In genomic region chr11:65573391-65574146, GRCh38 we compare ENCODE assay signal across 8 cellular contexts. TPM values are rescaled to one million over a fixed set of nuclear protein-coding genes. Genes with fewer than 3 reads are reported as not detected.
A peak's percentile ranks its signal among the peaks of the same experiment; 100 is the strongest.
DNase-seq lines count a peak whose midpoint lies in the region; ATAC-seq and TF ChIP-seq lines count a peak whose summit lies in the region.

No MANE protein-coding gene starts in this region.

- H3K36me3 ChIP-seq in adrenal gland (replicated peaks in 1 of 2) (peaks cover 0 to 3% of the 10 kb centered on the region in 2 donors), liver (ENCODE audit: control insufficient read depth in 4 of 4, insufficient read depth in 3 of 4, low read depth in 1 of 4, low read length in 3 of 4) (no peaks in the 10 kb centered on the region), thyroid gland (no peaks in the 10 kb centered on the region)

- TF ChIP-seq POLR2A in adrenal gland (IDR thresholded peaks at IDR 0.05) (no peak), thyroid gland (IDR thresholded peaks at IDR 0.05) (no peak)

- no peaks in the 10 kb centered on the region for H3K27me3 Mint-ChIP-seq in activated CD4-positive, alpha-beta T cell treated with anti-CD3 and anti-CD28 coated beads, Interleukin-2, amount 10 ng/mL, durations not matched to agents 7 days and 5 days

- H3K27ac Mint-ChIP-seq in activated CD4-positive, alpha-beta T cell treated with anti-CD3 and anti-CD28 coated beads, Interleukin-2, amount 10 ng/mL, durations not matched to agents 7 days and 5 days: peak overlapping the region; percentile 86

- WGBS in adrenal gland, 4 donors: 22 to 33% (median 27%) methylated on average over 5 to 25 of the region's 25 CpGs
- 33% methylated on average over 25 of the region's 25 CpGs for WGBS in liver
- 37 to 58% methylated on average over 15 to 16 of the region's 25 CpGs for WGBS in thyroid gland, 2 donors

- no peak for TF ChIP-seq CTCF in adrenal gland (IDR thresholded peaks at IDR 0.05)
- no peak for TF ChIP-seq CTCF in liver (IDR thresholded peaks at IDR 0.05; ENCODE audit: low read depth, low read length, missing input control)
- TF ChIP-seq CTCF in thyroid gland (IDR thresholded peaks at IDR 0.05): no peak

- no peak for ATAC-seq in GM21526 (IDR thresholded peaks at IDR 0.05; ENCODE audit: low FRiP score, unreplicated experiment)
- ATAC-seq in GM18868 (IDR thresholded peaks at IDR 0.05; ENCODE audit: unreplicated experiment): no peak

- peak overlapping the region; percentile 85 for H3K4me3 Mint-ChIP-seq in activated CD4-positive, alpha-beta T cell treated with anti-CD3 and anti-CD28 coated beads, Interleukin-2, amount 10 ng/mL, durations not matched to agents 7 days and 5 days

- DNase-seq in activated CD4-positive, alpha-beta T cell treated with anti-CD3 and anti-CD28 coated beads, Interleukin-2, amount 10 ng/mL, durations not matched to agents 7 days and 5 days: no peak
- DNase-seq in activated CD4-positive, alpha-beta T cell treated with anti-CD3 and anti-CD28 coated beads, Interleukin-2, amount 50 U/mL, for 4 hours: no peak
- DNase-seq in adrenal gland: peak in 6 of 7 donors; percentile 46 to 75 (median 56)
- no peak for DNase-seq in thyroid gland
- no peak for DNase-seq in iPS-NIHi7 (ENCODE audit: extremely low spot score)

- POLR2A ChIA-PET in activated CD4-positive, alpha-beta T cell treated with anti-CD3 and anti-CD28 coated beads, Interleukin-2, amount 10 ng/mL, durations not matched to agents 7 days and 5 days (lab: Charles Lee): no interaction called here

- peak overlapping the region in 4 of 5 donors; percentile 44 to 96 (median 82) for H3K27ac ChIP-seq in adrenal gland
- peak overlapping the region; percentile 57 to 77 for H3K27ac ChIP-seq in liver (ENCODE audit: low read depth in 1 of 2, low read length in 2 of 2)
- H3K27ac ChIP-seq in thyroid gland: peak overlapping the region in 2 of 3 donors; percentile 22 to 81

- TF ChIP-seq RAD21 in liver (IDR thresholded peaks at IDR 0.05): no peak

- H3K9ac ChIP-seq in liver (ENCODE audit: low read depth in 1 of 2, low read length in 2 of 2): no peak overlapping the region

- H3K9me3 ChIP-seq in adrenal gland (replicated peaks in 1 of 3): no peaks in the 10 kb centered on the region
- no peaks in the 10 kb centered on the region for H3K9me3 ChIP-seq in liver (ENCODE audit: control insufficient read depth in 4 of 4, low read length in 3 of 4)
- H3K9me3 ChIP-seq in thyroid gland: no peaks in the 10 kb centered on the region

- H3K9me3 Mint-ChIP-seq in activated CD4-positive, alpha-beta T cell treated with anti-CD3 and anti-CD28 coated beads, Interleukin-2, amount 10 ng/mL, durations not matched to agents 7 days and 5 days: no peaks in the 10 kb centered on the region

- H3K36me3 Mint-ChIP-seq in activated CD4-positive, alpha-beta T cell treated with anti-CD3 and anti-CD28 coated beads, Interleukin-2, amount 10 ng/mL, durations not matched to agents 7 days and 5 days (ENCODE audit: low read depth): peaks cover 30% of the 10 kb centered on the region

- H3K4me1 ChIP-seq in adrenal gland (replicated peaks in 1 of 2) (peaks cover 51 to 66% of the 10 kb centered on the region in 2 donors), liver (ENCODE audit: control insufficient read depth in 4 of 4, insufficient read depth in 4 of 4, low read length in 3 of 4) (peaks cover 24 to 71% (median 57%) of the 10 kb centered on the region in 4 donors), thyroid gland (peaks cover 51 to 65% of the 10 kb centered on the region in 2 donors)

- intact Hi-C loops in adrenal gland (cut with DNase I): loop anchor here in 1 of 2 donors (5.0 kb wide), 1 partner anchor 39 kb away; the partner anchor contains the start of gene MAP3K11
- intact Hi-C loops in thyroid gland (cut with DNase I): loop anchor here (2.0 kb wide), 1 partner anchor 31 kb away; no protein-coding TSS in a partner anchor

- H3K4me3 ChIP-seq in adrenal gland: peak overlapping the region in 1 of 4 donors; percentile 63
- H3K4me3 ChIP-seq in liver (ENCODE audit: low read depth in 1 of 3, low read length in 3 of 3): peak overlapping the region in 2 of 3 donors; percentile 57 to 83
- H3K4me3 ChIP-seq in thyroid gland (replicated peaks in 1 of 3): peak overlapping the region in 1 of 3 donors; percentile 62

- CTCF ChIA-PET in activated CD4-positive, alpha-beta T cell treated with anti-CD3 and anti-CD28 coated beads, Interleukin-2, amount 10 ng/mL, durations not matched to agents 7 days and 5 days (lab: Charles Lee): interaction anchor here (0.6 to 6.0 kb wide), 15 partner anchors 9 to 203 kb away, joined by 3 to 57 read pairs (median 4); partner anchors contain the start of genes LTBP3, MAP3K11 and PCNX3

- H3K27me3 ChIP-seq in adrenal gland: no peaks in the 10 kb centered on the region
- H3K27me3 ChIP-seq in liver (ENCODE audit: control insufficient read depth in 4 of 4, insufficient read depth in 4 of 4, low read length in 3 of 4): no peaks in the 10 kb centered on the region
- no peaks in the 10 kb centered on the region for H3K27me3 ChIP-seq in thyroid gland

- peaks cover 51% of the 10 kb centered on the region for H3K4me1 Mint-ChIP-seq in activated CD4-positive, alpha-beta T cell treated with anti-CD3 and anti-CD28 coated beads, Interleukin-2, amount 10 ng/mL, durations not matched to agents 7 days and 5 days

TF ChIP-seq in liver, 16 proteins besides CTCF, POLR2A, EP300 and RAD21 (continues in another document):
- TF ChIP-seq HNF4A (conservative IDR thresholded peaks at IDR 0.05) (no peak), JUND (IDR thresholded peaks at IDR 0.05) (no peak), NR2F2 (IDR thresholded peaks at IDR 0.05) (no peak), GABPA (IDR thresholded peaks at IDR 0.05 in 1 of 2, conservative IDR thresholded peaks at IDR 0.05 in 1 of 2) (no peak), YY1 (IDR thresholded peaks at IDR 0.05) (no peak), SP1 (IDR thresholded peaks at IDR 0.05) (no peak), HNF4G (IDR thresholded peaks at IDR 0.05) (no peak), REST (IDR thresholded peaks at IDR 0.05) (no peak)

RNA-seq across cellular contexts. Expression of gene FAM89B, which starts 1.2 kb away (rescaled TPM):
- total RNA-seq in activated CD4-positive, alpha-beta T cell treated with anti-CD3 and anti-CD28 coated beads, Interleukin-2, amount 10 ng/mL, durations not matched to agents 7 days and 5 days: 10 to 100 TPM; 34.1 to 42.1 TPM
- 10 to 100 TPM; 28.1 to 77.1 (median 46.7) TPM for total RNA-seq in adrenal gland
- polyA plus RNA-seq in adrenal gland: 10 to 100 TPM in 2 of 3 donors, 1 to 10 TPM in 1; 7.0 to 64.4 (median 50.1) TPM
- total RNA-seq in liver: 10 to 100 TPM in 1 of 2 donors, 1 to 10 TPM in 1; 4.7 to 16.7 TPM
- polyA plus RNA-seq in liver: 10 to 100 TPM in 1 of 2 donors, 1 to 10 TPM in 1; 7.7 to 11.4 TPM
- total RNA-seq in thyroid gland: 10 to 100 TPM; 26.9 to 55.5 (median 43.2) TPM

RNA-seq across cellular contexts. Expression of gene EHBP1L1, which starts 2.3 kb away (rescaled TPM):
- 10 to 100 TPM; 69.2 to 96.7 TPM for total RNA-seq in activated CD4-positive, alpha-beta T cell treated with anti-CD3 and anti-CD28 coated beads, Interleukin-2, amount 10 ng/mL, durations not matched to agents 7 days and 5 days
- 10 to 100 TPM; 12.8 to 56.3 (median 36.0) TPM for total RNA-seq in adrenal gland
- 10 to 100 TPM in 2 of 3 donors, 1 to 10 TPM in 1; 8.7 to 68.0 (median 33.9) TPM for polyA plus RNA-seq in adrenal gland
- 100 to 1,000 TPM in 1 of 2 donors, 10 to 100 TPM in 1; 13.6 to 120 TPM for total RNA-seq in liver
- 1 to 10 TPM; 1.1 to 6.5 TPM for polyA plus RNA-seq in liver
- 10 to 100 TPM in 2 of 4 donors, 1 to 10 TPM in 2; 8.6 to 18.8 (median 12.0) TPM for total RNA-seq in thyroid gland

RNA-seq across cellular contexts. Expression of gene ZNRD2, which starts 3.3 kb away (rescaled TPM):
- total RNA-seq in activated CD4-positive, alpha-beta T cell treated with anti-CD3 and anti-CD28 coated beads, Interleukin-2, amount 10 ng/mL, durations not matched to agents 7 days and 5 days: 10 to 100 TPM; 32.4 to 35.4 TPM
- 10 to 100 TPM; 34.0 to 83.4 (median 54.2) TPM for total RNA-seq in adrenal gland
- 100 to 1,000 TPM in 2 of 3 donors, 1 to 10 TPM in 1; 9.4 to 135 (median 120) TPM for polyA plus RNA-seq in adrenal gland
- 10 to 100 TPM; 18.2 to 22.7 TPM for total RNA-seq in liver
- polyA plus RNA-seq in liver: 10 to 100 TPM; 33.3 to 39.5 TPM
- 10 to 100 TPM; 28.2 to 79.1 (median 41.3) TPM for total RNA-seq in thyroid gland

RNA-seq across cellular contexts. Expression of gene LTBP3, which starts 15.4 kb away (rescaled TPM):
- 10 to 100 TPM; 80.2 to 92.5 TPM for total RNA-seq in activated CD4-positive, alpha-beta T cell treated with anti-CD3 and anti-CD28 coated beads, Interleukin-2, amount 10 ng/mL, durations not matched to agents 7 days and 5 days
- total RNA-seq in adrenal gland (100 to 1,000 TPM in 7 of 8 donors, 10 to 100 TPM in 1; 70.9 to 362 (median 221) TPM), liver (10 to 100 TPM; 16.0 to 17.9 TPM), thyroid gland (100 to 1,000 TPM; 195 to 277 (median 222) TPM)
- polyA plus RNA-seq in adrenal gland (100 to 1,000 TPM in 2 of 3 donors, 10 to 100 TPM in 1; 40.2 to 323 (median 265) TPM), liver (10 to 100 TPM in 1 of 2 donors, 1 to 10 TPM in 1; 8.8 to 46.2 TPM)

RNA-seq across cellular contexts. Expression of gene KCNK7, which starts 22.0 kb away (rescaled TPM):
- 1 to 10 TPM in 1 of 2 experiments, under 1 TPM in 1; 1.00 to 3.3 TPM for total RNA-seq in activated CD4-positive, alpha-beta T cell treated with anti-CD3 and anti-CD28 coated beads, Interleukin-2, amount 10 ng/mL, durations not matched to agents 7 days and 5 days
- total RNA-seq in adrenal gland (1 to 10 TPM in 1 of 8 donors, under 1 TPM in 3, not detected in 4; 0.14 to 1.5 (median 0.40) TPM), liver (under 1 TPM; 0.14 to 0.17 TPM), thyroid gland (1 to 10 TPM in 1 of 4 donors, not detected in 3; 1.2 TPM)
- polyA plus RNA-seq in adrenal gland (10 to 100 TPM in 1 of 3 donors, 1 to 10 TPM in 1, not detected in 1; 2.4 to 12.5 TPM), liver (under 1 TPM; 0.32 TPM)

Comparison
In these comparisons a context has a peak if more than half of its experiments do, and no peak if none do; other contexts are left out.
1. DNase-seq: peak in adrenal gland (6 of 7); none in activated CD4-positive, alpha-beta T cell treated with anti-CD3 and anti-CD28 coated beads, Interleukin-2, amount 10 ng/mL, durations not matched to agents 7 days and 5 days (single experiment), activated CD4-positive, alpha-beta T cell treated with anti-CD3 and anti-CD28 coated beads, Interleukin-2, amount 50 U/mL, for 4 hours (0 of 2), thyroid gland (0 of 2) and iPS-NIHi7 (single experiment).
2. Peak in every context shown above with its lines, with median percentiles within 50 percentile points of each other: H3K27ac ChIP-seq.